In the genomic region with DNA sequence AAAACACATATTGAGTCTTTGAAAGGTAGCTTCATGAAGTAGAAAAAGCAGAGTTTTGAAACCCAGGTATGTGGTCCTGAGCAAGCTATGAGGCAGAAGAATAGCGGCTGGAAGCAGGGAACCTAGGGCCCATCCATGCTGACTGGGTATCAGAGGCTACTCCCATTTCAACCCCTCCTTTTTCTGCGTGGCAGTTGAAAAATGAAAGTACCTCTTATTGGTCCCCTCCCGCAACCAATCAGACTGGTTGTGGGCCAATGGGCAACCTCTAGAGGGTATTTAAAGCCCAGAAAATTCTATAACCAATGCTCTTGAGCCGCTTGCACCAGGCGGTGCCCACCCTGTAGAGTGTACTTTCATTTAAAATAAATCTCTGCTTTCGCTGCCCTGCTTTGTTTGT, we compare ENCODE assay signal across 1 cellular context.
TF ChIP-seq lines count a peak whose summit lies in the region.

No MANE protein-coding gene starts in this region.

TF ChIP-seq in H1, 55 proteins besides CTCF, POLR2A, EP300 and RAD21:
- TF ChIP-seq TBP (IDR thresholded peaks at IDR 0.05; ENCODE audit: low read depth, low read length) (0 out of 2 replicates have a peak, but pooled peaks have one; percentile 29), POU5F1 (IDR thresholded peaks at IDR 0.05; ENCODE audit: low read depth, low read length) (no peak), KDM4A (IDR thresholded peaks at IDR 0.05; ENCODE audit: low read depth, low read length, severe bottlenecking) (no peak), CBX8 (IDR thresholded peaks at IDR 0.05; ENCODE audit: borderline replicate concordance, low read depth, low read length) (no peak)
- TF ChIP-seq, protein P1, sequence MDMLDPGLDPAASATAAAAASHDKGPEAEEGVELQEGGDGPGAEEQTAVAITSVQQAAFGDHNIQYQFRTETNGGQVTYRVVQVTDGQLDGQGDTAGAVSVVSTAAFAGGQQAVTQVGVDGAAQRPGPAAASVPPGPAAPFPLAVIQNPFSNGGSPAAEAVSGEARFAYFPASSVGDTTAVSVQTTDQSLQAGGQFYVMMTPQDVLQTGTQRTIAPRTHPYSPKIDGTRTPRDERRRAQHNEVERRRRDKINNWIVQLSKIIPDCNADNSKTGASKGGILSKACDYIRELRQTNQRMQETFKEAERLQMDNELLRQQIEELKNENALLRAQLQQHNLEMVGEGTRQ (IDR thresholded peaks at IDR 0.05; ENCODE audit: low read length), result no peak
